In genomic region chr2:75602724-75603342, GRCh38 we compare ENCODE assay signal across 13 cellular contexts. TPM values are rescaled to one million over a fixed set of nuclear protein-coding genes. Genes with fewer than 3 reads are reported as not detected.
DNase-seq lines count a peak whose midpoint lies in the region; ATAC-seq and TF ChIP-seq lines count a peak whose summit lies in the region.
"Had no signal": no experiment of that assay in that cellular context is flagged by ENCODE, and none has a peak within 500 bp of the region (broad histone marks: within the 10 kb centered on the region; RNA-seq: fewer than 3 reads in every experiment).

No MANE protein-coding gene starts in this region.

- peaks cover 58% of the 10 kb centered on the region for H3K4me1 ChIP-seq in RWPE2 (ENCODE audit: insufficient read depth, poor library complexity, severe bottlenecking)
- H3K4me1 ChIP-seq: adrenal gland, psoas muscle had no signal

- H3K27me3 ChIP-seq in RWPE2 (ENCODE audit: insufficient read depth, poor library complexity, severe bottlenecking) = no peaks in the 10 kb centered on the region
- H3K27me3 ChIP-seq: adrenal gland had no signal

- peak overlapping the region; percentile 74 for H3K27ac ChIP-seq in RWPE2 (ENCODE audit: poor library complexity, severe bottlenecking)
- H3K27ac ChIP-seq: adrenal gland, esophagus squamous epithelium, psoas muscle had no signal

- no peak overlapping the region for H3K4me3 ChIP-seq in RWPE2 (ENCODE audit: severe bottlenecking)
- H3K4me3 ChIP-seq: adrenal gland, esophagus squamous epithelium, psoas muscle had no signal

- TF ChIP-seq CTCF in RWPE2 (IDR thresholded peaks at IDR 0.05; ENCODE audit: poor library complexity, severe bottlenecking) = no peak

- H3K36me3 ChIP-seq in RWPE2 (ENCODE audit: low read depth) = no peaks in the 10 kb centered on the region
- H3K36me3 ChIP-seq: adrenal gland, esophagus squamous epithelium had no signal

- peak; percentile 90 for DNase-seq in Daoy (ENCODE audit: low read depth)
- DNase-seq in RWPE2 (ENCODE audit: low spot score) = peak; percentile 83
- DNase-seq in fibroblast of gingiva (ENCODE audit: low read depth) = peak; percentile 79
- peak; percentile 50 for DNase-seq in pulmonary artery endothelial cell (ENCODE audit: low read depth, low spot score)
- no peak for DNase-seq in NCI-H526 treated with DMSO at 0.1 percent for 48 hours (lab: John Stamatoyannopoulos, UW)
- DNase-seq in activated CD4-positive, CD25-positive, alpha-beta regulatory T cell (lab: John Stamatoyannopoulos, UW) = no peak
- DNase-seq: activated CD8-positive, alpha-beta memory T cell treated with anti-CD3 and anti-CD28 coated beads for 24 hours; esophagus squamous epithelium; psoas muscle; T-helper 17 cell had no signal

- H3K9me3 ChIP-seq in RWPE2 (ENCODE audit: severe bottlenecking) = no peaks in the 10 kb centered on the region
- H3K9me3 ChIP-seq: adrenal gland, esophagus squamous epithelium, psoas muscle had no signal

- ATAC-seq in RWPE2 (ENCODE audit: low read depth) = peak; percentile 78
- ATAC-seq in GM19351 (IDR thresholded peaks at IDR 0.05; ENCODE audit: unreplicated experiment) = no peak
- ATAC-seq in HG02973 (IDR thresholded peaks at IDR 0.05; ENCODE audit: unreplicated experiment) = no peak
- ATAC-seq: psoas muscle, T-helper 17 cell had no signal

RNA-seq across cellular contexts. Expression of gene EVA1A, which starts 42.1 kb away (rescaled TPM):
- total RNA-seq in Daoy (2014; rRNA removed; shearing (Covaris generic)) = 73.2 and 98.7 TPM in 2 replicates
- total RNA-seq in pulmonary artery endothelial cell = 110 and 149 TPM in 2 replicates
- total RNA-seq: T-helper 17 cell had no signal

RNA-seq across cellular contexts. Expression of gene MRPL19, which starts 43.8 kb away (rescaled TPM):
- 88.3 and 104 TPM in 2 replicates for total RNA-seq in Daoy (2014; rRNA removed; shearing (Covaris generic))
- 46.0 and 58.1 TPM in 2 replicates for total RNA-seq in pulmonary artery endothelial cell

Comparison
In these comparisons a context has a peak if more than half of its experiments do, and no peak if none do; other contexts are left out.
1. DNase-seq: peak in Daoy (single experiment), RWPE2 (single experiment), fibroblast of gingiva (single experiment) and pulmonary artery endothelial cell (single experiment); none in NCI-H526 treated with DMSO at 0.1 percent for 48 hours (single experiment) and activated CD4-positive, CD25-positive, alpha-beta regulatory T cell (0 of 4).